In genomic region chr6:66897576-66897975, GRCh38 we compare ENCODE assay signal across 13 cellular contexts.
DNase-seq lines count a peak whose midpoint lies in the region; ATAC-seq and TF ChIP-seq lines count a peak whose summit lies in the region.
"Had no signal": no experiment of that assay in that cellular context is flagged by ENCODE, and none has a peak within 500 bp of the region (broad histone marks: within the 10 kb centered on the region; RNA-seq: fewer than 3 reads in every experiment).

No MANE protein-coding gene starts in this region.

- H4K12ac ChIP-seq in trophoblast cell (ENCODE audit: low read depth, low read length), result no peak overlapping the region

- DNase-seq in NCI-H748 (lab: John Stamatoyannopoulos, UW; ENCODE audit: unreplicated experiment), result peak; percentile 57
- no peak for DNase-seq in NCI-H748 treated with DMSO at 0.1 percent for 48 hours (lab: John Stamatoyannopoulos, UW)
- peak; percentile 67 for DNase-seq in NB4 (ENCODE audit: low read depth)
- peak; percentile 32 to 86 for DNase-seq in cardiac fibroblast (ENCODE audit: low read depth in 2 of 2)
- DNase-seq in trophoblast cell, result peak; percentile 15 to 63
- DNase-seq in activated gamma-delta T cell treated with Interleukin-2 at 50 U/mL for 16 hours, result no peak
- no peak for DNase-seq in MM.1S
- DNase-seq: aorta, NCI-H146, nephron progenitor cell, T1000 had no signal

- TF ChIP-seq POLR2A in NB4 (IDR thresholded peaks at IDR 0.05; ENCODE audit: extremely low read depth, insufficient read length), result no peak

- no peak overlapping the region for H3K23ac ChIP-seq in trophoblast cell (ENCODE audit: low read length)

- no peaks in the 10 kb centered on the region for H4K20me1 ChIP-seq in MM.1S (ENCODE audit: insufficient read depth, low read length)

- no peak for ATAC-seq in GM21529 (IDR thresholded peaks at IDR 0.05; ENCODE audit: unreplicated experiment)
- ATAC-seq: A549 had no signal

- no peak overlapping the region for H4K8ac ChIP-seq in trophoblast cell (ENCODE audit: low read depth, low read length)

- H2AFZ ChIP-seq in trophoblast cell (ENCODE audit: insufficient read depth, low read length, poor library complexity), result no peak overlapping the region
- no peak overlapping the region for H2AFZ ChIP-seq in MM.1S (ENCODE audit: low read length)

- no peak for TF ChIP-seq CTCF in NB4 (IDR thresholded peaks at IDR 0.05; ENCODE audit: low read depth, low read length)
- TF ChIP-seq CTCF in cardiac fibroblast (IDR thresholded peaks at IDR 0.05; ENCODE audit: low read depth, low read length), result no peak
- TF ChIP-seq CTCF in MM.1S (IDR thresholded peaks at IDR 0.05; ENCODE audit: low read length), result no peak

- H3K79me1 ChIP-seq in trophoblast cell (ENCODE audit: low read length), result no peaks in the 10 kb centered on the region

- no peak overlapping the region for H2AK5ac ChIP-seq in trophoblast cell (ENCODE audit: low read length)

- no peaks in the 10 kb centered on the region for H3K36me3 ChIP-seq in trophoblast cell (ENCODE audit: control insufficient read depth in 1 of 2, insufficient read depth in 2 of 2, low read length in 2 of 2)
- H3K36me3 ChIP-seq in MM.1S (replicated peaks; ENCODE audit: insufficient read depth, low read length), result no peaks in the 10 kb centered on the region

- no peak overlapping the region for H2BK12ac ChIP-seq in trophoblast cell (ENCODE audit: low read length)

- no peaks in the 10 kb centered on the region for H3K9me2 ChIP-seq in MM.1S (replicated peaks; ENCODE audit: insufficient read depth, low read length)

- no peak overlapping the region for H2BK5ac ChIP-seq in trophoblast cell (ENCODE audit: low read depth, low read length, poor library complexity)

- H3K18ac ChIP-seq in trophoblast cell (ENCODE audit: low read length), result no peak overlapping the region

- WGBS in trophoblast cell (ENCODE audit: extremely low coverage, insufficient coverage, insufficient read length), result no CpG with 5 or more reads among the region's 2 CpGs

- H3K14ac ChIP-seq in trophoblast cell (ENCODE audit: low read length), result no peak overlapping the region

- no peak overlapping the region for H3K4me2 ChIP-seq in trophoblast cell (ENCODE audit: low read length)
- no peak overlapping the region for H3K4me2 ChIP-seq in MM.1S (ENCODE audit: low read depth, low read length)
- H3K4me2 ChIP-seq: A549 had no signal

- H3K79me2 ChIP-seq in trophoblast cell (ENCODE audit: control insufficient read depth, insufficient read depth, low read length, poor library complexity) (no peaks in the 10 kb centered on the region), MM.1S (ENCODE audit: low read length) (no peaks in the 10 kb centered on the region)

- H3K27me3 ChIP-seq in trophoblast cell (ENCODE audit: insufficient read depth, low read length) (no peaks in the 10 kb centered on the region), MM.1S (replicated peaks; ENCODE audit: insufficient read depth, low read length) (no peaks in the 10 kb centered on the region)

- H3F3A ChIP-seq in MM.1S (ENCODE audit: insufficient read depth, low read length), result no peaks in the 10 kb centered on the region

- H3K27ac ChIP-seq in trophoblast cell (ENCODE audit: low read depth, low read length) (no peak overlapping the region), MM.1S (ENCODE audit: low read length) (no peak overlapping the region)
- H3K27ac ChIP-seq: A549 had no signal

- H3K4me3 ChIP-seq in NB4 (ENCODE audit: low read depth, low read length), result no peak overlapping the region
- no peak overlapping the region for H3K4me3 ChIP-seq in cardiac fibroblast (replicated peaks in 1 of 2; ENCODE audit: low read depth in 2 of 2, low read length in 2 of 2)
- no peak overlapping the region for H3K4me3 ChIP-seq in trophoblast cell (ENCODE audit: low read depth, low read length)
- no peak overlapping the region for H3K4me3 ChIP-seq in MM.1S (ENCODE audit: low read length)
- H3K4me3 ChIP-seq: A549 had no signal

- H3K4me1 ChIP-seq in trophoblast cell (ENCODE audit: control insufficient read depth in 1 of 2, insufficient read depth in 2 of 2, low read length in 2 of 2) (no peaks in the 10 kb centered on the region), MM.1S (ENCODE audit: low read length) (no peaks in the 10 kb centered on the region)
- H3K4me1 ChIP-seq: A549 had no signal

- no peak overlapping the region for H2BK120ac ChIP-seq in trophoblast cell (ENCODE audit: insufficient read depth, low read length, poor library complexity)

- no peak overlapping the region for H4K91ac ChIP-seq in trophoblast cell (ENCODE audit: low read depth, low read length)

- peaks cover 10% of the 10 kb centered on the region for H3K9me3 ChIP-seq in trophoblast cell (ENCODE audit: insufficient read depth, low read depth, low read length)
- H3K9me3 ChIP-seq in MM.1S (replicated peaks; ENCODE audit: insufficient read depth, low read length), result no peaks in the 10 kb centered on the region
- H3K9me3 ChIP-seq: A549 had no signal

- H3K4ac ChIP-seq in trophoblast cell (ENCODE audit: low read depth, low read length), result no peak overlapping the region

- H3K9ac ChIP-seq in trophoblast cell (ENCODE audit: low read length), result no peak overlapping the region
- H3K9ac ChIP-seq in MM.1S (ENCODE audit: low read length), result no peak overlapping the region

Comparison
In these comparisons a context has a peak if more than half of its experiments do, and no peak if none do; other contexts are left out.
1. DNase-seq: peak in NCI-H748 (single experiment), NB4 (single experiment), cardiac fibroblast (2 of 2) and trophoblast cell (2 of 2); none in NCI-H748 treated with DMSO at 0.1 percent for 48 hours (single experiment), activated gamma-delta T cell treated with Interleukin-2 at 50 U/mL for 16 hours (single experiment) and MM.1S (single experiment).